Comparison of ENCODE assay signal across 15 cellular contexts in the genomic region with DNA sequence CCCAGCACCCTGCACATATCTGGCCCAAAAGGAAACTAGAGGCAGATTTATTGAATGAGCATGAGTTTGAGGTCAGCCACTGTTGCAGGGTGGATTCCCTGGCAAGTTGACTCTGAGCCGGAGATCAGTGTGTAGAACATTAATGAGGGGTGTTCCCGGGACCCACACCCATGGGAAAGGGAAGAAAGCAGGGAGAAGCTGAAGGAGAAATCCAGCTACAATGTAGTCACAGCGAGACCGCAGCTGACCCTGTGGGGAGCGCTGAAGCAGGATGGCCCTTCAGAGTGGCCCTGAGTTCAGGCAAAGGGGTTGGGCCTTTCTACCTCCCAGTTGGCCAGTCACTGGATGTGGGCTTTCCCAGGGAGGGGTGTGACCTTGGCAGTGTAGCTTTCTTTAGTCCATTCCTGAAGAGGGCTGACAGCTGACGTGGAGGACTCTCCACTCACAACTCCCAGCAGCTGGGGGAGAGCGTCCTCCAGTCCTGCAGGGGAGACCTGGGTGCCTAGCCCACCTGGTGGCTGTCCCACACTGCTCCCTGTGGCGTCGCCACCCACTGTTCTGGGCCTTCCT.
DNase-seq lines count a peak whose midpoint lies in the region; ATAC-seq, FAIRE-seq and TF ChIP-seq lines count a peak whose summit lies in the region.
"Had no signal": no experiment of that assay in that cellular context is flagged by ENCODE, and none has a peak within 500 bp of the region (broad histone marks: within the 10 kb centered on the region; RNA-seq: fewer than 3 reads in every experiment).

No MANE protein-coding gene starts in this region.

- no peak for TF ChIP-seq RAD21 in K562 (CRISPR knock-in tag; conservative IDR thresholded peaks at IDR 0.05 in 1 of 2, IDR thresholded peaks at IDR 0.05 in 1 of 2)

- TF ChIP-seq CTCF in K562 (IDR thresholded peaks at IDR 0.05 in 2 of 3, conservative IDR thresholded peaks at IDR 0.05 in 1 of 3; ENCODE audit: insufficient read depth in 2 of 3, low read depth in 1 of 3, low read length in 3 of 3) (no peak), A673 (conservative IDR thresholded peaks at IDR 0.05; ENCODE audit: low read depth, low read length) (no peak)

- H3K79me2 ChIP-seq in K562 (ENCODE audit: control insufficient read depth, insufficient read depth, low read length) = no peaks in the 10 kb centered on the region

- no peak overlapping the region for H3K27ac ChIP-seq in BLaER1
- no peak overlapping the region for H3K27ac ChIP-seq in K562 (ENCODE audit: extremely low read depth, low read depth, low read length)
- H3K27ac ChIP-seq in A673 (ENCODE audit: low read depth, low read length, poor library complexity, severe bottlenecking) = no peak overlapping the region

- peaks cover 55% of the 10 kb centered on the region for H3K27me3 ChIP-seq in BLaER1
- peaks cover 16 to 51% of the 10 kb centered on the region in 2 experiments; a peak in 4 of 5 replicates for H3K27me3 ChIP-seq in K562 (ENCODE audit: control insufficient read depth in 2 of 2, insufficient read depth in 2 of 2, low read length in 2 of 2)
- H3K27me3 ChIP-seq in A673 (replicated peaks; ENCODE audit: insufficient read depth, low read depth, low read length, poor library complexity) = peaks cover 4% of the 10 kb centered on the region
- H3K27me3 ChIP-seq in MG63 = no peaks in the 10 kb centered on the region
- H3K27me3 ChIP-seq: esophagus muscularis mucosa had no signal

- H3K4me3 ChIP-seq in BLaER1 (no peak overlapping the region), K562 (no peak overlapping the region), A673 (ENCODE audit: low read depth, low read length, poor library complexity, severe bottlenecking) (no peak overlapping the region), MG63 (no peak overlapping the region)
- H3K4me3 ChIP-seq: esophagus muscularis mucosa had no signal

- intact Hi-C loops in K562 (cut with micrococcal nuclease) (no loop called here), left colon (cut with DNase I, micrococcal nuclease) (no loop called here), sciatic nerve (cut with DNase I) (no loop called here), A673 (cut with micrococcal nuclease; ENCODE audit: unreplicated experiment) (no loop called here)

- ATAC-seq in K562 (peak; percentile 43), left colon (peak; percentile 44), sciatic nerve (peak; percentile 14)
- ATAC-seq: naive thymus-derived CD8-positive, alpha-beta T cell had no signal

- in situ Hi-C loops in K562 (cut with MboI) = no loop called here

- H3K9me1 ChIP-seq in K562 (ENCODE audit: control insufficient read depth, insufficient read depth, low read length) = no peaks in the 10 kb centered on the region

- no peaks in the 10 kb centered on the region for H3K36me3 ChIP-seq in BLaER1
- no peaks in the 10 kb centered on the region for H3K36me3 ChIP-seq in K562 (ENCODE audit: control insufficient read depth, insufficient read depth, low read length)
- H3K36me3 ChIP-seq in A673 (ENCODE audit: insufficient read depth, low read length, poor library complexity, severe bottlenecking) = no peaks in the 10 kb centered on the region
- no peaks in the 10 kb centered on the region for H3K36me3 ChIP-seq in MG63
- H3K36me3 ChIP-seq: esophagus muscularis mucosa had no signal

- H4K20me1 ChIP-seq in BLaER1 = peaks cover 57% of the 10 kb centered on the region
- H4K20me1 ChIP-seq in K562 (replicated peaks; ENCODE audit: control insufficient read depth, insufficient read depth, low read length) = 0 out of 2 replicates have a peak, but pooled peaks cover 6% of the 10 kb centered on the region

- TF ChIP-seq EP300 in K562 (IDR thresholded peaks at IDR 0.05; ENCODE audit: low read length) = no peak

- H3K9me3 ChIP-seq in BLaER1 (no peaks in the 10 kb centered on the region), K562 (replicated peaks; ENCODE audit: control insufficient read depth, insufficient read depth, low read depth, low read length) (no peaks in the 10 kb centered on the region), A673 (ENCODE audit: low read depth, low read length, poor library complexity, severe bottlenecking) (no peaks in the 10 kb centered on the region), MG63 (no peaks in the 10 kb centered on the region)
- H3K9me3 ChIP-seq: esophagus muscularis mucosa had no signal

- 2% methylated on average over 9 of the region's 9 CpGs for WGBS in K562 (ENCODE audit: insufficient coverage, low coverage, missing lambda C conversion rate)

- H3K4me2 ChIP-seq in BLaER1 = peak overlapping the region; percentile 69
- H3K4me2 ChIP-seq in K562 (ENCODE audit: insufficient read depth, low read length) = no peak overlapping the region

- no peak for TF ChIP-seq POLR2A in K562 (conservative IDR thresholded peaks at IDR 0.05)

- BruUV-seq in K562 (replicated peaks; lab: Mats Ljungman, UMichigan) (no TSS peak), A673 (replicated peaks; lab: Mats Ljungman, UMichigan) (no TSS peak)

- H3K9ac ChIP-seq in BLaER1 (no peak overlapping the region), K562 (ENCODE audit: insufficient read depth in 1 of 2, low read depth in 2 of 2, low read length in 2 of 2) (0 out of 4 replicates have a peak overlapping the region, but pooled peaks of 1 of the 2 experiments have one; percentile 46)

- no peak for DNase-seq in K562 (ENCODE audit: extremely low read depth in 1 of 4, low spot score in 3 of 4)
- no peak for DNase-seq in left colon
- peak; percentile 67 for DNase-seq in sciatic nerve (ENCODE audit: low spot score)
- no peak for DNase-seq in central memory CD4-positive, alpha-beta T cell
- no peak for DNase-seq in A673 (ENCODE audit: low spot score)
- DNase-seq in activated CD4-positive, alpha-beta T cell treated with anti-CD3 and anti-CD28 coated beads for 4 hours = no peak
- no peak for DNase-seq in MG63
- DNase-seq: activated CD4-positive, CD25-positive, alpha-beta regulatory T cell treated with anti-CD3 and anti-CD28 coated beads, Interleukin-2, amount 50 U/mL, for 72 hours; activated gamma-delta T cell treated with Interleukin-2 at 50 U/mL for 16 hours; GDM1; hippocampal formation; naive thymus-derived CD8-positive, alpha-beta T cell; NCI-H1105 had no signal

- H3K4me1 ChIP-seq in BLaER1 = peaks cover 38% of the 10 kb centered on the region
- no peaks in the 10 kb centered on the region for H3K4me1 ChIP-seq in K562 (replicated peaks in 1 of 2; ENCODE audit: control insufficient read depth in 2 of 2, insufficient read depth in 2 of 2, low read length in 2 of 2)
- no peaks in the 10 kb centered on the region for H3K4me1 ChIP-seq in A673 (ENCODE audit: insufficient read depth, low read length, poor library complexity, severe bottlenecking)

- POLR2A ChIA-PET in K562 (lab: Yijun Ruan, JAX) = no interaction called here
- POLR2A ChIA-PET in A673 (lab: Charles Lee; ENCODE audit: low non-redundant PET) = no interaction called here

- CTCF ChIA-PET in K562 (lab: Yijun Ruan, JAX; ENCODE audit: low intra/inter-chr PET ratio) (no interaction called here), A673 (lab: Charles Lee) (interaction anchor here (0.7 kb wide), 1 partner anchor 669 kb away, joined by 3 read pairs; no protein-coding TSS in a partner anchor)

- H2AFZ ChIP-seq in K562 (ENCODE audit: low read depth, low read length) = no peak overlapping the region

- no peak for FAIRE-seq in K562 (lab: Jason Lieb, UNC)

TF ChIP-seq in K562, 482 proteins besides CTCF, POLR2A, EP300 and RAD21 (continues in another document):
- TF ChIP-seq, protein P1, sequence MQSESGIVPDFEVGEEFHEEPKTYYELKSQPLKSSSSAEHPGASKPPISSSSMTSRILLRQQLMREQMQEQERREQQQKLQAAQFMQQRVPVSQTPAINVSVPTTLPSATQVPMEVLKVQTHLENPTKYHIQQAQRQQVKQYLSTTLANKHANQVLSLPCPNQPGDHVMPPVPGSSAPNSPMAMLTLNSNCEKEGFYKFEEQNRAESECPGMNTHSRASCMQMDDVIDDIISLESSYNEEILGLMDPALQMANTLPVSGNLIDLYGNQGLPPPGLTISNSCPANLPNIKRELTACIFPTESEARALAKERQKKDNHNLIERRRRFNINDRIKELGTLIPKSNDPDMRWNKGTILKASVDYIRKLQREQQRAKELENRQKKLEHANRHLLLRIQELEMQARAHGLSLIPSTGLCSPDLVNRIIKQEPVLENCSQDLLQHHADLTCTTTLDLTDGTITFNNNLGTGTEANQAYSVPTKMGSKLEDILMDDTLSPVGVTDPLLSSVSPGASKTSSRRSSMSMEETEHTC (IDR thresholded peaks at IDR 0.05) = no peak
- TF ChIP-seq ZNF274 (IDR thresholded peaks at IDR 0.05; ENCODE audit: borderline replicate concordance, low read depth, low read length) = no peak
- no peak for TF ChIP-seq TFAM (CRISPR knock-in tag; conservative IDR thresholded peaks at IDR 0.05)
- no peak for TF ChIP-seq CBFA2T3 (IDR thresholded peaks at IDR 0.05)
- TF ChIP-seq KAT2B (IDR thresholded peaks at IDR 0.05; ENCODE audit: low read depth, low read length) = no peak
- no peak for TF ChIP-seq TRIM28 (IDR thresholded peaks at IDR 0.05)
- TF ChIP-seq MXI1 (IDR thresholded peaks at IDR 0.05; ENCODE audit: low read depth, low read length) = no peak
- no peak for TF ChIP-seq NR2F6 (CRISPR knock-in tag; IDR thresholded peaks at IDR 0.05)
- TF ChIP-seq, protein P2, sequence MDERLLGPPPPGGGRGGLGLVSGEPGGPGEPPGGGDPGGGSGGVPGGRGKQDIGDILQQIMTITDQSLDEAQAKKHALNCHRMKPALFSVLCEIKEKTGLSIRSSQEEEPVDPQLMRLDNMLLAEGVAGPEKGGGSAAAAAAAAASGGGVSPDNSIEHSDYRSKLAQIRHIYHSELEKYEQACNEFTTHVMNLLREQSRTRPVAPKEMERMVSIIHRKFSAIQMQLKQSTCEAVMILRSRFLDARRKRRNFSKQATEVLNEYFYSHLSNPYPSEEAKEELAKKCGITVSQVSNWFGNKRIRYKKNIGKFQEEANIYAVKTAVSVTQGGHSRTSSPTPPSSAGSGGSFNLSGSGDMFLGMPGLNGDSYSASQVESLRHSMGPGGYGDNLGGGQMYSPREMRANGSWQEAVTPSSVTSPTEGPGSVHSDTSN (CRISPR knock-in tag; IDR thresholded peaks at IDR 0.05; ENCODE audit: low read depth) = no peak
- TF ChIP-seq, protein P2 (tag; conservative IDR thresholded peaks at IDR 0.05; ENCODE audit: low read depth) = no peak
- TF ChIP-seq KLF6 (CRISPR knock-in tag; IDR thresholded peaks at IDR 0.05; ENCODE audit: borderline replicate concordance) = no peak
